In the genomic region with DNA sequence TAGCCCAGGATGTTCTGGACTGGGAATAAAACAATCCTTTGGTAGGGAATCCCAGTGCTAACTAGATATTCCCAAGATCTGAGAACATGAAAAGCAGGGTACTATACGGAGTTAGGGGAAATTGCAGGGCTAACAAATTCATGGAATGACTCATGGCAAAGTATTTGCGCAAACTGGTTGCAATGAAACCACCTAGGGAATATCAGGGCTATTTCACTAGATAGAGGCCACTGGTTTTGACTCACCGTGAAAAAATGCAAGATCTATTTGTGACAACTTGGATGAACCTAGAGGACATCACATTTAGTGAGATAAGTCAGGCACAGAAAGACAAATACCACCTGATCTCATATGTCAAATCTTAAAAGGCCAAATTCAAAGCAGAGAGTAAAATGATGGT, we compare ENCODE assay signal across 15 cellular contexts.
DNase-seq lines count a peak whose midpoint lies in the region; ATAC-seq and TF ChIP-seq lines count a peak whose summit lies in the region.
"Had no signal": no experiment of that assay in that cellular context is flagged by ENCODE, and none has a peak within 500 bp of the region (broad histone marks: within the 10 kb centered on the region; RNA-seq: fewer than 3 reads in every experiment).

No MANE protein-coding gene starts in this region.

- no peak for ATAC-seq in SK-N-SH treated with all-trans-retinoic acid at 6 μM for 48 hours
- ATAC-seq in GM19023 (IDR thresholded peaks at IDR 0.05; ENCODE audit: unreplicated experiment), result no peak

- no peak overlapping the region for H3K27ac ChIP-seq in SK-N-SH (ENCODE audit: low read depth in 2 of 2, low read length in 1 of 2)
- H3K27ac ChIP-seq: suprapubic skin had no signal

- no peak for TF ChIP-seq EP300 in SK-N-SH (IDR thresholded peaks at IDR 0.05; ENCODE audit: borderline replicate concordance in 1 of 2, low read depth in 1 of 2, low read length in 1 of 2)

- no peaks in the 10 kb centered on the region for H3K27me3 ChIP-seq in SK-N-SH (ENCODE audit: insufficient read depth)
- H3K27me3 ChIP-seq: suprapubic skin had no signal

- 38% methylated on average over 3 of the region's 3 CpGs for WGBS in SK-N-SH (ENCODE audit: low lambda C conversion rate)

- CTCF ChIA-PET in SK-N-SH (lab: Yijun Ruan, JAX), result interaction anchor here (1.3 kb wide), 1 partner anchor 301 kb away, joined by 3 read pairs; no protein-coding TSS in a partner anchor

- H4K20me1 ChIP-seq in SK-N-SH (ENCODE audit: insufficient read depth), result no peaks in the 10 kb centered on the region

- H3K4me3 ChIP-seq in SK-N-SH (ENCODE audit: low read depth in 2 of 2, low read length in 1 of 2) (no peak overlapping the region), fibroblast of villous mesenchyme (ENCODE audit: low read depth, low read length) (no peak overlapping the region)
- H3K4me3 ChIP-seq: suprapubic skin had no signal

- no peak overlapping the region for H3K4me2 ChIP-seq in SK-N-SH

- no peak for TF ChIP-seq CTCF in SK-N-SH (IDR thresholded peaks at IDR 0.05)
- TF ChIP-seq CTCF in fibroblast of villous mesenchyme (IDR thresholded peaks at IDR 0.05; ENCODE audit: insufficient read depth, low read depth, low read length), result no peak

- TF ChIP-seq RAD21 in SK-N-SH (IDR thresholded peaks at IDR 0.05; ENCODE audit: low read length), result no peak

- H2AFZ ChIP-seq in SK-N-SH (ENCODE audit: low read depth), result no peak overlapping the region

- no peaks in the 10 kb centered on the region for H3K4me1 ChIP-seq in SK-N-SH (ENCODE audit: control insufficient read depth in 1 of 2, insufficient read depth in 2 of 2, low read depth in 1 of 2, low read length in 1 of 2)
- H3K4me1 ChIP-seq: suprapubic skin had no signal

- H3K36me3 ChIP-seq in SK-N-SH (replicated peaks in 1 of 2; ENCODE audit: control insufficient read depth in 1 of 2, insufficient read depth in 2 of 2, low read length in 1 of 2), result no peaks in the 10 kb centered on the region
- H3K36me3 ChIP-seq: suprapubic skin had no signal

- no peaks in the 10 kb centered on the region for H3K9me2 ChIP-seq in SK-N-SH

- no peak for DNase-seq in SK-N-SH
- DNase-seq in T1000 (lab: John Stamatoyannopoulos, UW), result peak; percentile 25
- peak; percentile 29 for DNase-seq in fibroblast of villous mesenchyme (ENCODE audit: low read depth)
- peak; percentile 65 for DNase-seq in stromal cell of bone marrow (ENCODE audit: low read depth)
- DNase-seq in activated T-cell treated with anti-CD3 and anti-CD28 coated beads for 4 hours, result no peak
- no peak for DNase-seq in inferior parietal cortex (ENCODE audit: extremely low spot score)
- DNase-seq: activated CD4-positive, alpha-beta T cell treated with anti-CD3 and anti-CD28 coated beads, Interleukin-2, amount 50 U/mL, for 48 hours; DMS 273 treated with DMSO at 0.1 percent for 48 hours; NCI-H1436; NCI-H526 treated with DMSO at 0.1 percent for 48 hours; RPMI8226; T-helper 9 cell had no signal

- no peaks in the 10 kb centered on the region for H3K9me3 ChIP-seq in SK-N-SH
- H3K9me3 ChIP-seq: suprapubic skin had no signal

- no peaks in the 10 kb centered on the region for H3K79me2 ChIP-seq in SK-N-SH (ENCODE audit: insufficient read depth)

- no peak overlapping the region for H3K9ac ChIP-seq in SK-N-SH

- POLR2A ChIA-PET in SK-N-SH (lab: Yijun Ruan, JAX), result no interaction called here

- H3F3A ChIP-seq in SK-N-SH (replicated peaks; ENCODE audit: insufficient read depth), result no peaks in the 10 kb centered on the region

TF ChIP-seq in SK-N-SH treated with all-trans-retinoic acid at 6 μM for 48 hours, 23 proteins besides CTCF, POLR2A, EP300 and RAD21:
- TF ChIP-seq TCF4 (CRISPR knock-in tag; IDR thresholded peaks at IDR 0.05; ENCODE audit: borderline replicate concordance), result no peak
- TF ChIP-seq ISL1 (CRISPR knock-in tag; IDR thresholded peaks at IDR 0.05), result peak; percentile 32

TF ChIP-seq in SK-N-SH, 30 proteins besides CTCF, POLR2A, EP300 and RAD21:
- TF ChIP-seq YY1 (IDR thresholded peaks at IDR 0.05; ENCODE audit: low read depth), result no peak
- no peak for TF ChIP-seq GATA2 (CRISPR knock-in tag; IDR thresholded peaks at IDR 0.05)
- TF ChIP-seq, protein P1, sequence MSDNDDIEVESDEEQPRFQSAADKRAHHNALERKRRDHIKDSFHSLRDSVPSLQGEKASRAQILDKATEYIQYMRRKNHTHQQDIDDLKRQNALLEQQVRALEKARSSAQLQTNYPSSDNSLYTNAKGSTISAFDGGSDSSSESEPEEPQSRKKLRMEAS (IDR thresholded peaks at IDR 0.05; ENCODE audit: low read depth), result no peak
- no peak for TF ChIP-seq NRF1 (IDR thresholded peaks at IDR 0.05; ENCODE audit: low read depth, low read length)
- no peak for TF ChIP-seq RXRA (IDR thresholded peaks at IDR 0.05; ENCODE audit: borderline replicate concordance, low read depth)
- no peak for TF ChIP-seq FOSL2 (IDR thresholded peaks at IDR 0.05; ENCODE audit: borderline replicate concordance, low read depth)

Comparison
In these comparisons a context has a peak if more than half of its experiments do, and no peak if none do; other contexts are left out.
1. DNase-seq: peak in T1000 (single experiment), fibroblast of villous mesenchyme (single experiment) and stromal cell of bone marrow (single experiment); none in SK-N-SH (single experiment), activated T-cell treated with anti-CD3 and anti-CD28 coated beads for 4 hours (single experiment) and inferior parietal cortex (single experiment).